Comparison of ENCODE assay signal across 22 cellular contexts in the genomic region with DNA sequence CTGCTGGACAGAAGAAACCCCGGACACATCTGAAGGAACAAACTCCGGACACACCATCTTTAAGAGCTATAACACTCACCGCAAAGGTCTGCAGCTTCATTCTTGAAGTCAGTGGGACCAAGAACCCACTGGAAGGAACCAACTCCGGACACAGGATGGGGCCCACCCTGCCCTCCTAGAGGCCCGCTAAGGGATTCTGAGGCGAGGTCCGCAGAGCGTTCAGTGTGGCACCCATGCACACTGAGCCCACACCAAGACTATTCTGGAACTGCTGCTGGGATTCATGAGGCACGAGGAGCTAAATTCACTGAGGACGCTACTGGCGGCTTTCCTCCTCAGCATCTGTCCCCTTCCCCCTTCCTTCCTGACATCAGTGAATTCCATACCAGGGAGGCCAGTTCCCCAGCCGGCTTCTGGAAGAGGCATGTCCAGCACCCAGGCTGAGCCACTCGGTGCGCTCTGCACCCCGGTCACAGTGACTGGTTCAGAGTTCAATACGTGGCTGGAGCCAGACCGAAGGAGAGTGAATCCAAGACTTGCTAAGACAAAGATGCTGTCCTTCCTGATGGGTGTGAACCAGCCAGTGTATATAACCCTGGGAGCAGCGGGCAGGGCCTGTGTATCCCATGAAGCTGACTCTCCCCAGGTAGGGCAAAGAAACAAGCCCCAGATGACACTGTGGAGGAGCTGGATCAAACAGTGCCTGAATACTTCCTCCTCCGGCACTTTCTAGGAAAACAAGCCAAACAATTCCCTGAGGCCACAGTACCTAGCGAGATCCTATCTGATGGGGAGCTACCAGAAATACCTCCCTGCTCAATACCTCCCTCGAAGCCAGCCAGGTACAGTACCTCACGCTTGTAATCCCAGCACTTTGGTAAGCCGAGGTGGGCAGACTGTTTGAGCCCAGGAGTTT. TPM values are rescaled to one million over a fixed set of nuclear protein-coding genes. Genes with fewer than 3 reads are reported as not detected.
A peak's percentile ranks its signal among the peaks of the same experiment; 100 is the strongest.
DNase-seq lines count a peak whose midpoint lies in the region; ATAC-seq and TF ChIP-seq lines count a peak whose summit lies in the region.
"Had no signal": no experiment of that assay in that cellular context is flagged by ENCODE, and none has a peak within 500 bp of the region (broad histone marks: within the 10 kb centered on the region; RNA-seq: fewer than 3 reads in every experiment).

No MANE protein-coding gene starts in this region.

- H3K9ac ChIP-seq in BLaER1 (no peak overlapping the region), DND-41 (ENCODE audit: low read depth, low read length) (no peak overlapping the region)

- intact Hi-C loops in left colon (cut with DNase I, micrococcal nuclease) (loop anchor here in 1 of 2 donors (10.0 kb wide), 1 partner anchor 245 kb away; no protein-coding TSS in a partner anchor), sigmoid colon (cut with DNase I) (no loop called here)

- peaks cover 100% of the 10 kb centered on the region for H3K79me2 ChIP-seq in DND-41 (ENCODE audit: insufficient read depth, low read length)

- WGBS in sigmoid colon, 2 donors: 96 to 97% methylated on average over 23 of the region's 23 CpGs

- H3K36me3 ChIP-seq in BLaER1 (peaks cover 66% of the 10 kb centered on the region), DND-41 (ENCODE audit: insufficient read depth, low read length) (peaks cover 91% of the 10 kb centered on the region), sigmoid colon (peaks cover 0 to 19% (median 0%) of the 10 kb centered on the region in 4 donors)
- H3K36me3 ChIP-seq: Peyer's patch had no signal

- H3K9me3 ChIP-seq in BLaER1 (peaks cover 19% of the 10 kb centered on the region), DND-41 (ENCODE audit: insufficient read depth, low read length, severe bottlenecking) (no peaks in the 10 kb centered on the region), sigmoid colon (no peaks in the 10 kb centered on the region)
- H3K9me3 ChIP-seq: BE2C, Caco-2, Peyer's patch, SJSA1 had no signal

- no peak for TF ChIP-seq EP300 in sigmoid colon (IDR thresholded peaks at IDR 0.05)

- TF ChIP-seq POLR2A in sigmoid colon (IDR thresholded peaks at IDR 0.05): no peak

- H3K4me1 ChIP-seq in BLaER1 (peaks cover 43% of the 10 kb centered on the region), DND-41 (ENCODE audit: insufficient read depth, low read length) (peaks cover 55% of the 10 kb centered on the region), sigmoid colon (peaks cover 0 to 69% (median 64%) of the 10 kb centered on the region in 4 donors)
- H3K4me1 ChIP-seq: Caco-2 had no signal

- H3K4me3 ChIP-seq in BLaER1 (no peak overlapping the region), DND-41 (ENCODE audit: low read depth in 1 of 2, low read length in 2 of 2) (no peak overlapping the region), sigmoid colon (no peak overlapping the region)
- H3K4me3 ChIP-seq: Peyer's patch, SJSA1 had no signal

- no peak for TF ChIP-seq CTCF in DND-41 (IDR thresholded peaks at IDR 0.05; ENCODE audit: borderline replicate concordance, extremely low read depth, low read length, poor library complexity, severe bottlenecking)
- TF ChIP-seq CTCF in sigmoid colon (IDR thresholded peaks at IDR 0.05): no peak

- H3K4me2 ChIP-seq in BLaER1: no peak overlapping the region
- H3K4me2 ChIP-seq in DND-41 (ENCODE audit: insufficient read depth, low read length): no peak overlapping the region

- H3K27me3 ChIP-seq in BLaER1 (no peaks in the 10 kb centered on the region), DND-41 (ENCODE audit: insufficient read depth, low read length, poor library complexity) (no peaks in the 10 kb centered on the region), sigmoid colon (no peaks in the 10 kb centered on the region)
- H3K27me3 ChIP-seq: BE2C, Peyer's patch, SJSA1 had no signal

- ATAC-seq in DND-41 (ENCODE audit: insufficient read depth, low read depth): no peak
- ATAC-seq in left colon: peak; percentile 34

- H4K20me1 ChIP-seq in BLaER1 (peaks cover 94% of the 10 kb centered on the region), DND-41 (ENCODE audit: insufficient read depth, low read length) (peaks cover 98% of the 10 kb centered on the region)

- H3K27ac ChIP-seq in BLaER1 (0 out of 2 replicates have a peak overlapping the region, but pooled peaks have one; percentile 3), DND-41 (ENCODE audit: low read length) (peak overlapping the region; percentile 37; the same call in 1 of the 2 replicates), sigmoid colon (no peak overlapping the region)
- H3K27ac ChIP-seq: Peyer's patch, SJSA1 had no signal

- no peak overlapping the region for H2AFZ ChIP-seq in DND-41 (ENCODE audit: low read depth, low read length)

- DNase-seq in DND-41: no peak
- DNase-seq in left colon: no peak
- peak; percentile 54 for DNase-seq in sigmoid colon
- DNase-seq in NCI-H146 (lab: John Stamatoyannopoulos, UW): no peak
- DNase-seq in NOMO-1 treated with dmso at 0.1 percent for 144 hours (lab: John Stamatoyannopoulos, UW; ENCODE audit: unreplicated experiment): no peak
- DNase-seq in DMS153 treated with DMSO at 0.1 percent for 48 hours (lab: John Stamatoyannopoulos, UW; ENCODE audit: unreplicated experiment): no peak
- DNase-seq: Caco-2; CD4-positive, alpha-beta T cell; Karpas-422; MV-4-11; NCI-H1105 treated with DMSO at 0.1 percent for 48 hours; NCI-H1694; NCI-H2081; NCI-H2171; NCI-H345; NCI-H524; NCI-H774; NK-92 treated with Interleukin-12 subunit alpha and Interleukin-12 subunit beta, amount 100 ng/mL, for 24 hours had no signal

RNA-seq across cellular contexts. Expression of a gene that starts 11.1 kb away (rescaled TPM):
- total RNA-seq in left colon (10 to 100 TPM; 38.7 to 50.9 TPM), sigmoid colon (100 to 1,000 TPM in 3 of 4 donors, 10 to 100 TPM in 1; 77.0 to 196 (median 139) TPM)
- polyA plus RNA-seq in sigmoid colon: 10 to 100 TPM in 1 of 3 donors, 1 to 10 TPM in 2; 1.8 to 16.4 (median 3.0) TPM

Comparison
In these comparisons a context has a peak if more than half of its experiments do, and no peak if none do; other contexts are left out.
1. H3K27ac ChIP-seq: peak in BLaER1 (single experiment) and DND-41 (single experiment); none in sigmoid colon (0 of 4).